ENCODE assay signal across 9 cellular contexts in genomic region chr9:6644346-6645152, GRCh38. TPM values are rescaled to one million over a fixed set of nuclear protein-coding genes. Genes with fewer than 3 reads are reported as not detected.
DNase-seq lines count a peak whose midpoint lies in the region; ATAC-seq and TF ChIP-seq lines count a peak whose summit lies in the region.
"Had no signal": no experiment of that assay in that cellular context is flagged by ENCODE, and none has a peak within 500 bp of the region (broad histone marks: within the 10 kb centered on the region; RNA-seq: fewer than 3 reads in every experiment).

No MANE protein-coding gene starts in this region.

- H3K9me3 Mint-ChIP-seq in activated T-helper 1 cell treated with anti-CD3 and anti-CD28 coated beads, Interleukin-12 subunit alpha, Interleukin-12 subunit beta, Interleukin-2, Interleukin-4 antibody, amounts not matched to agents 30 ng/mL and 10 ng/mL and 1 ng/mL, durations not matched to agents 14 hours and 24 hours and 36 hours: no peaks in the 10 kb centered on the region

- no peaks in the 10 kb centered on the region for H3K36me3 ChIP-seq in stomach

- intact Hi-C loops in activated T-helper 1 cell treated with anti-CD3 and anti-CD28 coated beads, Interleukin-12 subunit alpha, Interleukin-12 subunit beta, Interleukin-2, Interleukin-4 antibody, amounts not matched to agents 30 ng/mL and 10 ng/mL and 1 ng/mL, durations not matched to agents 14 hours and 24 hours and 36 hours (cut with micrococcal nuclease): loop anchor here (1.0 kb wide), 1 partner anchor 37 kb away; no protein-coding TSS in a partner anchor
- intact Hi-C loops in stomach (cut with DNase I; ENCODE audit: low total_unique reads): no loop called here

- ATAC-seq in HG03439 (IDR thresholded peaks at IDR 0.05; ENCODE audit: unreplicated experiment): no peak
- ATAC-seq in GM18520 (IDR thresholded peaks at IDR 0.05; ENCODE audit: unreplicated experiment): no peak

- TF ChIP-seq CTCF in stomach (IDR thresholded peaks at IDR 0.05): no peak

- H3K27me3 ChIP-seq in stomach: peaks cover 5 to 77% (median 48%) of the 10 kb centered on the region in 3 donors

- peak overlapping the region; percentile 74 for H3K4me3 Mint-ChIP-seq in activated T-helper 1 cell treated with anti-CD3 and anti-CD28 coated beads, Interleukin-12 subunit alpha, Interleukin-12 subunit beta, Interleukin-2, Interleukin-4 antibody, amounts not matched to agents 30 ng/mL and 10 ng/mL and 1 ng/mL, durations not matched to agents 14 hours and 24 hours and 36 hours

- no peak overlapping the region for H3K27ac ChIP-seq in stomach

- H3K4me3 ChIP-seq in stomach: peak overlapping the region; percentile 49 to 63 (median 55)

- DNase-seq in activated CD4-positive, alpha-beta T cell treated with anti-CD3 and anti-CD28 coated beads for 48 hours: peak; percentile 13
- DNase-seq in activated CD4-positive, alpha-beta T cell treated with anti-CD3 and anti-CD28 coated beads for 1 hour: no peak
- no peak for DNase-seq in activated T-helper 1 cell treated with anti-CD3 and anti-CD28 coated beads, Interleukin-12 subunit alpha, Interleukin-12 subunit beta, Interleukin-2, Interleukin-4 antibody, amounts not matched to agents 30 ng/mL and 10 ng/mL and 1 ng/mL, durations not matched to agents 14 hours and 24 hours and 36 hours (ENCODE audit: low spot score)
- DNase-seq in kidney tubule cell (ENCODE audit: low spot score) (peak; percentile 23), stomach (no peak), NCI-H526 treated with DMSO at 0.1 percent for 48 hours (lab: John Stamatoyannopoulos, UW) (no peak)

- no peaks in the 10 kb centered on the region for H3K9me3 ChIP-seq in stomach

- no peak overlapping the region for H3K27ac Mint-ChIP-seq in activated T-helper 1 cell treated with anti-CD3 and anti-CD28 coated beads, Interleukin-12 subunit alpha, Interleukin-12 subunit beta, Interleukin-2, Interleukin-4 antibody, amounts not matched to agents 30 ng/mL and 10 ng/mL and 1 ng/mL, durations not matched to agents 14 hours and 24 hours and 36 hours

- H3K36me3 Mint-ChIP-seq in activated T-helper 1 cell treated with anti-CD3 and anti-CD28 coated beads, Interleukin-12 subunit alpha, Interleukin-12 subunit beta, Interleukin-2, Interleukin-4 antibody, amounts not matched to agents 30 ng/mL and 10 ng/mL and 1 ng/mL, durations not matched to agents 14 hours and 24 hours and 36 hours (ENCODE audit: low read depth): peaks cover 3% of the 10 kb centered on the region

- TF ChIP-seq POLR2A in stomach (IDR thresholded peaks at IDR 0.05): no peak

- H3K4me1 ChIP-seq in stomach: peaks cover 19 to 25% (median 25%) of the 10 kb centered on the region in 4 donors

- WGBS in stomach, 5 donors: 6 to 10% (median 8%) methylated on average over 25 to 33 of the region's 33 CpGs

- no peak for TF ChIP-seq EP300 in stomach (IDR thresholded peaks at IDR 0.05)

- peaks cover 19% of the 10 kb centered on the region for H3K4me1 Mint-ChIP-seq in activated T-helper 1 cell treated with anti-CD3 and anti-CD28 coated beads, Interleukin-12 subunit alpha, Interleukin-12 subunit beta, Interleukin-2, Interleukin-4 antibody, amounts not matched to agents 30 ng/mL and 10 ng/mL and 1 ng/mL, durations not matched to agents 14 hours and 24 hours and 36 hours (ENCODE audit: low read depth)

- peaks cover 57% of the 10 kb centered on the region for H3K27me3 Mint-ChIP-seq in activated T-helper 1 cell treated with anti-CD3 and anti-CD28 coated beads, Interleukin-12 subunit alpha, Interleukin-12 subunit beta, Interleukin-2, Interleukin-4 antibody, amounts not matched to agents 30 ng/mL and 10 ng/mL and 1 ng/mL, durations not matched to agents 14 hours and 24 hours and 36 hours (ENCODE audit: insufficient read depth)

RNA-seq across cellular contexts. Expression of gene GLDC, which starts 1.0 kb away (rescaled TPM):
- 1.4 and 1.8 TPM in 2 replicates for total RNA-seq in activated T-helper 1 cell treated with anti-CD3 and anti-CD28 coated beads, Interleukin-12 subunit alpha, Interleukin-12 subunit beta, Interleukin-2, Interleukin-4 antibody, amounts not matched to agents 30 ng/mL and 10 ng/mL and 1 ng/mL, durations not matched to agents 14 hours and 24 hours and 36 hours
- 1 to 10 TPM in 1 of 5 donors, under 1 TPM in 1, not detected in 3; 0.37 to 2.2 TPM for total RNA-seq in stomach
- polyA plus RNA-seq in stomach: 1 to 10 TPM in 1 of 3 donors, under 1 TPM in 1, not detected in 1; 0.31 to 3.7 TPM
- total RNA-seq: OCI-LY7 had no signal

Comparison
In these comparisons a context has a peak if more than half of its experiments do, and no peak if none do; other contexts are left out.
1. DNase-seq: peak in activated CD4-positive, alpha-beta T cell treated with anti-CD3 and anti-CD28 coated beads for 48 hours (single experiment) and kidney tubule cell (single experiment); none in activated CD4-positive, alpha-beta T cell treated with anti-CD3 and anti-CD28 coated beads for 1 hour (single experiment), activated T-helper 1 cell treated with anti-CD3 and anti-CD28 coated beads, Interleukin-12 subunit alpha, Interleukin-12 subunit beta, Interleukin-2, Interleukin-4 antibody, amounts not matched to agents 30 ng/mL and 10 ng/mL and 1 ng/mL, durations not matched to agents 14 hours and 24 hours and 36 hours (single experiment), stomach (single experiment) and NCI-H526 treated with DMSO at 0.1 percent for 48 hours (single experiment).